ENCODE assay signal across 20 cellular contexts in the genomic region with DNA sequence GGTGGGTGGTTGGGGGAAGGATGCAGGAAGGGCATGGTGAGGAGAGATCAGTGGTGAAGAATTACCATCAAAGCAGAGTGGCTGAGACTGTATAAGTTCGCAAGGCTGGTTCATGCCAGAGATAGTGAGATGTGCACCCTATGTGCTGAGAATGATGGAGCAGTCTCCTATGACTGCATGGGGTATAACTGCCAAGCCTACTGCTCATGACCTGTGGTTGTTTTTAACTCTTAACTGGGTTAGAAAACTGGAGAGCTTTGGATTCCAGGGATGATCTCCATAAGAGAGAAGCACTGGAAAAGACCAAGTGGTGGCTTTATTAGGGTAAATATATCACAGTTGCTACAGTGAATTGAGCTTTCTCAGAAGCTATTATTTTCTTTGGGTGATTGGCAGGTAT. TPM values are rescaled to one million over a fixed set of nuclear protein-coding genes. Genes with fewer than 3 reads are reported as not detected.
"Had no signal": no experiment of that assay in that cellular context is flagged by ENCODE, and none has a peak within 500 bp of the region (broad histone marks: within the 10 kb centered on the region; RNA-seq: fewer than 3 reads in every experiment).

No MANE protein-coding gene starts in this region.

- H3K27me3 ChIP-seq: adrenal gland, dorsolateral prefrontal cortex, esophagus squamous epithelium, heart right ventricle, stomach had no signal

- H3K4me3 Mint-ChIP-seq: activated CD4-positive, alpha-beta T cell treated with anti-CD3 and anti-CD28 coated beads for 36 hours; activated CD8-positive, alpha-beta T cell treated with anti-CD3 and anti-CD28 coated beads, Interleukin-2, amount 10 ng/mL, durations not matched to agents 7 days and 5 days; brain; T-cell had no signal

- H3K9me3 ChIP-seq: adrenal gland, esophagus squamous epithelium, heart right ventricle, stomach, thoracic aorta had no signal

- H3K4me3 ChIP-seq: adrenal gland, dorsolateral prefrontal cortex, esophagus squamous epithelium, heart right ventricle, skin epidermis, stomach, thoracic aorta had no signal

- H3K27ac Mint-ChIP-seq: activated CD4-positive, alpha-beta T cell treated with anti-CD3 and anti-CD28 coated beads for 36 hours; activated CD8-positive, alpha-beta T cell treated with anti-CD3 and anti-CD28 coated beads, Interleukin-2, amount 10 ng/mL, durations not matched to agents 7 days and 5 days; T-cell had no signal

- DNase-seq: activated CD4-positive, alpha-beta T cell treated with anti-CD3 and anti-CD28 coated beads for 36 hours; activated CD8-positive, alpha-beta memory T cell treated with anti-CD3 and anti-CD28 coated beads, Interleukin-2, amount 50 U/mL, for 48 hours; activated CD8-positive, alpha-beta T cell treated with anti-CD3 and anti-CD28 coated beads, Interleukin-2, amount 10 ng/mL, durations not matched to agents 7 days and 5 days; activated naive CD4-positive, alpha-beta T cell treated with Interleukin-2 at 50 U/mL for 16 hours; adrenal gland; cerebellar nuclear complex; dorsolateral prefrontal cortex; esophagus squamous epithelium; foreskin fibroblast; retina; stimulated activated CD4-positive, alpha-beta T cell treated with anti-CD3 and anti-CD28 coated beads, Interleukin-4, amount 100 ng/mL, for 4 hours; stomach; T-cell; T1000; WERI-Rb-1 had no signal

- H3K27ac ChIP-seq: adrenal gland, dorsolateral prefrontal cortex, esophagus squamous epithelium, parathyroid adenoma, skin epidermis, stomach, thoracic aorta, WERI-Rb-1 had no signal

- H3K4me1 ChIP-seq: parathyroid adenoma had no signal

- H3K4me1 Mint-ChIP-seq: activated CD4-positive, alpha-beta T cell treated with anti-CD3 and anti-CD28 coated beads for 36 hours; T-cell had no signal

- H3K27me3 Mint-ChIP-seq: activated CD4-positive, alpha-beta T cell treated with anti-CD3 and anti-CD28 coated beads for 36 hours; brain; T-cell had no signal

- H3K9me3 Mint-ChIP-seq: brain, T-cell had no signal

RNA-seq across cellular contexts. Expression of gene WNT2B, which starts 16.2 kb away (rescaled TPM):
- total RNA-seq: activated CD8-positive, alpha-beta T cell treated with anti-CD3 and anti-CD28 coated beads, Interleukin-2, amount 10 ng/mL, durations not matched to agents 7 days and 5 days had no signal
